18 cellular contexts compared by ENCODE assay signal in the genomic region with DNA sequence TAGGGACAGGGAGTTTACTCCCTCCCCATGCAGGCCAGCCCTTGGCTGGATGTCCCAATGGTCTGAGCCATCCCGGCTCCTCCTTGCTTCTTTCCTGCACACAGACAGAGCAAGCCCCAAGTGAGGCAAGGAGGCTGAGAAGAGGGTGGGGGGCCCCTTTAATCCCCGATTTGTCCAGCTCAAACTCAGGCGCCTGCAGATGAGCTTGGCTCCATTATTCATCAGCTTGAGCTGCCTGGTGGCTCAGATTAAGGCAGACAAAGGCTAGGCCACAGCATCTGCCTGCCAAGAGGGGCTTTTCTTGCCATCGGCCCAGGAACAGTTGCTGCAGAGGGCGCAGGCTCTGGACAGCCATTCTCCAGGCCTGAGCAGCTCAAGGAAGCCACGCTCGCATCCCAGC. TPM values are rescaled to one million over a fixed set of nuclear protein-coding genes. Genes with fewer than 3 reads are reported as not detected.
DNase-seq lines count a peak whose midpoint lies in the region; ATAC-seq and TF ChIP-seq lines count a peak whose summit lies in the region.
"Had no signal": no experiment of that assay in that cellular context is flagged by ENCODE, and none has a peak within 500 bp of the region (broad histone marks: within the 10 kb centered on the region; RNA-seq: fewer than 3 reads in every experiment).

No MANE protein-coding gene starts in this region.

- H2BK5ac ChIP-seq in neuronal stem cell (ENCODE audit: low read length): no peak overlapping the region

- DNase-seq in left ventricle myocardium superior (peak; percentile 5), Right ventricle myocardium superior (no peak), ecto neural progenitor cell (ENCODE audit: low spot score) (peak; percentile 77), neuronal stem cell (ENCODE audit: low spot score) (no peak), upper lobe of right lung (peak; percentile 35), OCI-LY7 (ENCODE audit: low spot score) (no peak)
- no peak for DNase-seq in activated CD4-positive, alpha-beta T cell treated with anti-CD3 and anti-CD28 coated beads, Interleukin-2, amount 50 U/mL, for 1 hour
- DNase-seq: GF-D8, Karpas-422, NCI-H1694, NCI-H2081 treated with DMSO at 0.1 percent for 48 hours, NCI-H446, NCI-H69, SHP77 treated with DMSO at 0.1 percent for 48 hours had no signal

- H3K23ac ChIP-seq in neuronal stem cell (ENCODE audit: low read depth, low read length, poor library complexity): no peak overlapping the region

- BruUV-seq in OCI-LY7 (replicated peaks; lab: Mats Ljungman, UMichigan): no TSS peak

- H4K8ac ChIP-seq in neuronal stem cell (ENCODE audit: low read depth, low read length): no peak overlapping the region

- intact Hi-C loops in left ventricle myocardium superior (cut with micrococcal nuclease) (no loop called here), Right ventricle myocardium superior (cut with DNase I) (loop anchor here (10.0 kb wide), 1 partner anchor 77 kb away; no protein-coding TSS in a partner anchor), upper lobe of right lung (cut with DNase I) (loop anchor here (10.0 kb wide), 1 partner anchor 337 kb away; no protein-coding TSS in a partner anchor), OCI-LY7 (cut with micrococcal nuclease; ENCODE audit: unreplicated experiment) (loop anchor here (5.0 kb wide), 1 partner anchor 34 kb away; a partner anchor contains a TSS)

- H2BK15ac ChIP-seq in neuronal stem cell (ENCODE audit: low read length): no peak overlapping the region

- CTCF ChIA-PET in OCI-LY7 (lab: Charles Lee; ENCODE audit: unreplicated experiment): no interaction called here

- WGBS in neuronal stem cell (ENCODE audit: extremely low coverage in 2 of 2, insufficient read length in 2 of 2, insufficient replicate concordance in 1 of 2), 2 donors: no CpG with 5 or more reads among the region's 7 CpGs

- peak overlapping the region; percentile 18 for H3K27ac ChIP-seq in neuronal stem cell (replicated peaks; ENCODE audit: low read length)
- no peak overlapping the region for H3K27ac ChIP-seq in upper lobe of right lung
- no peak overlapping the region for H3K27ac ChIP-seq in OCI-LY7 (ENCODE audit: low read depth, low read length, poor library complexity, severe bottlenecking)
- H3K27ac ChIP-seq: C4-2B, SK-N-MC had no signal

- H3K14ac ChIP-seq in neuronal stem cell (ENCODE audit: low read length): no peak overlapping the region

- TF ChIP-seq CTCF in upper lobe of right lung (IDR thresholded peaks at IDR 0.05) (no peak), OCI-LY7 (conservative IDR thresholded peaks at IDR 0.05; ENCODE audit: low read length) (no peak)

- H3K4me1 ChIP-seq in neuronal stem cell (ENCODE audit: control insufficient read depth in 2 of 2, insufficient read depth in 1 of 2, low read depth in 1 of 2, low read length in 2 of 2) (peaks cover 0 to 12% of the 10 kb centered on the region in 2 donors), upper lobe of right lung (no peaks in the 10 kb centered on the region), OCI-LY7 (ENCODE audit: insufficient read depth, low read length, poor library complexity, severe bottlenecking) (no peaks in the 10 kb centered on the region)

- H3K4me2 ChIP-seq in neuronal stem cell (ENCODE audit: insufficient read depth, low read length, poor library complexity, severe bottlenecking): no peak overlapping the region
- no peak overlapping the region for H3K4me2 ChIP-seq in OCI-LY7 (ENCODE audit: low read length)

- H4K20me1 ChIP-seq in OCI-LY7 (ENCODE audit: insufficient read depth, low read length): no peaks in the 10 kb centered on the region

- no peak overlapping the region for H2AK5ac ChIP-seq in neuronal stem cell (ENCODE audit: low read depth, low read length)

- H2AFZ ChIP-seq in neuronal stem cell (ENCODE audit: low read length) (no peak overlapping the region), OCI-LY7 (ENCODE audit: low read length) (no peak overlapping the region)

- no peak overlapping the region for H3K9ac ChIP-seq in neuronal stem cell (ENCODE audit: low read depth, low read length, poor library complexity)

- H2BK12ac ChIP-seq in neuronal stem cell (ENCODE audit: low read length): no peak overlapping the region

- H2BK120ac ChIP-seq in neuronal stem cell (ENCODE audit: low read depth, low read length): no peak overlapping the region

- no peak overlapping the region for H4K91ac ChIP-seq in neuronal stem cell (ENCODE audit: low read depth, low read length, poor library complexity)

- peaks cover 4% of the 10 kb centered on the region for H3K79me1 ChIP-seq in neuronal stem cell (ENCODE audit: low read depth, low read length)

- ATAC-seq in left ventricle myocardium superior (no peak), Right ventricle myocardium superior (ENCODE audit: poor library complexity) (no peak), upper lobe of right lung (no peak), HG02642 (IDR thresholded peaks at IDR 0.05; ENCODE audit: poor library complexity, unreplicated experiment) (no peak)

- H3K36me3 ChIP-seq in neuronal stem cell (replicated peaks in 1 of 2; ENCODE audit: control insufficient read depth in 2 of 2, insufficient read depth in 2 of 2, low read length in 2 of 2): peaks cover 0 to 1% of the 10 kb centered on the region in 2 donors
- no peaks in the 10 kb centered on the region for H3K36me3 ChIP-seq in upper lobe of right lung
- H3K36me3 ChIP-seq in OCI-LY7 (ENCODE audit: insufficient read depth, low read length): no peaks in the 10 kb centered on the region

- H3K9me3 ChIP-seq in neuronal stem cell (replicated peaks in 1 of 2; ENCODE audit: control insufficient read depth in 2 of 2, insufficient read depth in 1 of 2, low read depth in 1 of 2, low read length in 2 of 2) (no peaks in the 10 kb centered on the region), upper lobe of right lung (no peaks in the 10 kb centered on the region), OCI-LY7 (ENCODE audit: low read length) (no peaks in the 10 kb centered on the region)

- POLR2A ChIA-PET in OCI-LY7 (lab: Charles Lee): interaction anchor here (0.5 to 0.9 kb wide), 2 partner anchors 13 to 18 kb away, joined by 4 read pairs; no protein-coding TSS in a partner anchor

- peak overlapping the region; percentile 28 for H3K18ac ChIP-seq in neuronal stem cell (ENCODE audit: low read length)

- no peak overlapping the region for H3K4me3 ChIP-seq in neuronal stem cell (ENCODE audit: low read length in 2 of 2)
- no peak overlapping the region for H3K4me3 ChIP-seq in upper lobe of right lung
- H3K4me3 ChIP-seq in OCI-LY7 (ENCODE audit: low read depth, low read length, poor library complexity, severe bottlenecking): no peak overlapping the region
- H3K4me3 ChIP-seq: SK-N-MC had no signal

- H3K27me3 ChIP-seq in neuronal stem cell (ENCODE audit: control insufficient read depth in 3 of 3, insufficient read depth in 3 of 3, low read depth in 1 of 3, low read length in 3 of 3) (peaks cover 0 to 31% (median 0%) of the 10 kb centered on the region in 3 experiments), upper lobe of right lung (no peaks in the 10 kb centered on the region)

- H3K4ac ChIP-seq in neuronal stem cell (ENCODE audit: low read length): no peak overlapping the region

- no peaks in the 10 kb centered on the region for H3K9me2 ChIP-seq in OCI-LY7 (ENCODE audit: insufficient read depth, low read length)

- H3K79me2 ChIP-seq in OCI-LY7 (ENCODE audit: insufficient read depth, low read depth, low read length): no peaks in the 10 kb centered on the region

RNA-seq across cellular contexts. Expression of a gene that starts 35.5 kb away (rescaled TPM):
- total RNA-seq in left ventricle myocardium superior (2.6 TPM), Right ventricle myocardium superior (2.3 TPM), upper lobe of right lung (not detected), OCI-LY7 (2022) (not detected in 2 replicates)
- 9.9 TPM for polyA plus RNA-seq in neuronal stem cell (2013, experiment 1 of 2)
- 9.4 TPM for polyA plus RNA-seq in neuronal stem cell (2013, experiment 2 of 2)
- total RNA-seq in OCI-LY7 (2014; rRNA removed; shearing (Covaris generic)): not detected in 2 replicates
- total RNA-seq: M059J had no signal

RNA-seq across cellular contexts. Expression of a gene that starts 59.4 kb away (rescaled TPM):
- total RNA-seq in left ventricle myocardium superior: 14.1 TPM
- total RNA-seq in Right ventricle myocardium superior: 11.1 TPM
- polyA plus RNA-seq in neuronal stem cell (2013, experiment 1 of 2): 12.4 TPM
- 12.3 TPM for polyA plus RNA-seq in neuronal stem cell (2013, experiment 2 of 2)
- 12.9 TPM for total RNA-seq in upper lobe of right lung
- total RNA-seq in OCI-LY7 (2014; rRNA removed; shearing (Covaris generic)): not detected in 2 replicates
- total RNA-seq in OCI-LY7 (2022): not detected in 2 replicates

Comparison
In these comparisons a context has a peak if more than half of its experiments do, and no peak if none do; other contexts are left out.
1. DNase-seq: peak in left ventricle myocardium superior (single experiment), ecto neural progenitor cell (single experiment) and upper lobe of right lung (single experiment); none in Right ventricle myocardium superior (single experiment), neuronal stem cell (single experiment), activated CD4-positive, alpha-beta T cell treated with anti-CD3 and anti-CD28 coated beads, Interleukin-2, amount 50 U/mL, for 1 hour (single experiment) and OCI-LY7 (single experiment).
2. RNA of a gene that starts 59.4 kb away (total RNA-seq): 14.1 TPM in left ventricle myocardium superior (single experiment), 12.9 TPM in upper lobe of right lung (single experiment) and 11.1 TPM in Right ventricle myocardium superior (single experiment); not detected in OCI-LY7; every median in the first group is over 10 times any median in the second.